ENCODE assay signal across 13 cellular contexts in genomic region chr1:23590058-23590783, GRCh38. TPM values are rescaled to one million over a fixed set of nuclear protein-coding genes. Genes with fewer than 3 reads are reported as not detected.
DNase-seq lines count a peak whose midpoint lies in the region; ATAC-seq and TF ChIP-seq lines count a peak whose summit lies in the region.
"Had no signal": no experiment of that assay in that cellular context is flagged by ENCODE, and none has a peak within 500 bp of the region (broad histone marks: within the 10 kb centered on the region; RNA-seq: fewer than 3 reads in every experiment).

No MANE protein-coding gene starts in this region.

- peak overlapping the region; percentile 21 for H3K27ac Mint-ChIP-seq in activated T-helper 17 cell treated with anti-CD3 and anti-CD28 coated beads, Interleukin-2, amount 50 U/mL, for 72 hours

- peak overlapping the region; percentile 72 for H3K4me3 Mint-ChIP-seq in activated T-helper 17 cell treated with anti-CD3 and anti-CD28 coated beads, Interleukin-2, amount 50 U/mL, for 72 hours

- H3K27ac ChIP-seq in coronary artery = no peak overlapping the region
- H3K27ac ChIP-seq: suprapubic skin had no signal

- H3K4me3 ChIP-seq in coronary artery = no peak overlapping the region
- H3K4me3 ChIP-seq: right atrium auricular region, suprapubic skin had no signal

- no peaks in the 10 kb centered on the region for H3K36me3 Mint-ChIP-seq in activated T-helper 17 cell treated with anti-CD3 and anti-CD28 coated beads, Interleukin-2, amount 50 U/mL, for 72 hours (ENCODE audit: low read depth)

- TF ChIP-seq CTCF in coronary artery (IDR thresholded peaks at IDR 0.05) = no peak

- H3K9me3 Mint-ChIP-seq in activated T-helper 17 cell treated with anti-CD3 and anti-CD28 coated beads, Interleukin-2, amount 50 U/mL, for 72 hours = no peaks in the 10 kb centered on the region

- peak; percentile 58 for DNase-seq in activated T-cell treated with anti-CD3 and anti-CD28 coated beads for 48 hours (ENCODE audit: low read depth)
- no peak for DNase-seq in activated T-cell treated with anti-CD3 and anti-CD28 coated beads for 4 hours
- peak in 2 of 3 donors; percentile 37 to 54 for DNase-seq in stimulated activated CD4-positive, alpha-beta T cell treated with anti-CD3 and anti-CD28 coated beads, TNF-alpha, amount 100 ng/mL, for 48 hours (ENCODE audit: low read depth in 3 of 3)
- DNase-seq in coronary artery (ENCODE audit: low spot score) = no peak
- DNase-seq in nucleus accumbens (lab: John Stamatoyannopoulos, UW) = no peak
- DNase-seq: activated effector memory CD4-positive, alpha-beta T cell treated with Interleukin-2 at 50 U/mL for 16 hours; C1 segment of cervical spinal cord; Right ventricle myocardium superior had no signal

- no peaks in the 10 kb centered on the region for H3K27me3 Mint-ChIP-seq in activated T-helper 17 cell treated with anti-CD3 and anti-CD28 coated beads, Interleukin-2, amount 50 U/mL, for 72 hours

- H3K4me1 Mint-ChIP-seq in activated T-helper 17 cell treated with anti-CD3 and anti-CD28 coated beads, Interleukin-2, amount 50 U/mL, for 72 hours = peaks cover 38% of the 10 kb centered on the region

- peak; percentile 44 for ATAC-seq in HG02610 (IDR thresholded peaks at IDR 0.05; ENCODE audit: unreplicated experiment)
- ATAC-seq in activated T-helper 17 cell treated with anti-CD3 and anti-CD28 coated beads, Interleukin-2, amount 50 U/mL, for 72 hours (replicated peaks) = peak; percentile 79
- ATAC-seq in HG03432 (IDR thresholded peaks at IDR 0.05; ENCODE audit: unreplicated experiment) = no peak

RNA-seq across cellular contexts. Expression of gene ID3, which starts 30.9 kb away (rescaled TPM):
- 10 to 100 TPM; 19.5 to 45.2 TPM for total RNA-seq in activated T-helper 17 cell treated with anti-CD3 and anti-CD28 coated beads, Interleukin-2, amount 50 U/mL, for 72 hours

RNA-seq across cellular contexts. Expression of gene E2F2, which starts 59.2 kb away (rescaled TPM):
- total RNA-seq in activated T-helper 17 cell treated with anti-CD3 and anti-CD28 coated beads, Interleukin-2, amount 50 U/mL, for 72 hours = 10 to 100 TPM; 13.0 to 24.1 TPM

Comparison
In these comparisons a context has a peak if more than half of its experiments do, and no peak if none do; other contexts are left out.
1. DNase-seq: peak in activated T-cell treated with anti-CD3 and anti-CD28 coated beads for 48 hours (single experiment) and stimulated activated CD4-positive, alpha-beta T cell treated with anti-CD3 and anti-CD28 coated beads, TNF-alpha, amount 100 ng/mL, for 48 hours (2 of 3); none in activated T-cell treated with anti-CD3 and anti-CD28 coated beads for 4 hours (single experiment), coronary artery (single experiment) and nucleus accumbens (0 of 56).